22 cellular contexts compared by ENCODE assay signal in genomic region chr14:21486640-21487087, GRCh38. TPM values are rescaled to one million over a fixed set of nuclear protein-coding genes. Genes with fewer than 3 reads are reported as not detected.
A peak's percentile ranks its signal among the peaks of the same experiment; 100 is the strongest.
DNase-seq lines count a peak whose midpoint lies in the region; ATAC-seq, FAIRE-seq and TF ChIP-seq lines count a peak whose summit lies in the region.
"Had no signal": no experiment of that assay in that cellular context is flagged by ENCODE, and none has a peak within 500 bp of the region (broad histone marks: within the 10 kb centered on the region; RNA-seq: fewer than 3 reads in every experiment).

No MANE protein-coding gene starts in this region.

- no peaks in the 10 kb centered on the region for H3K27me3 ChIP-seq in astrocyte (ENCODE audit: insufficient read depth, low read length)
- no peaks in the 10 kb centered on the region for H3K27me3 ChIP-seq in CD4-positive, alpha-beta T cell (ENCODE audit: control insufficient read depth, insufficient read depth, low read length)
- H3K27me3 ChIP-seq: colonic mucosa, heart left ventricle, neural progenitor cell had no signal

- no peaks in the 10 kb centered on the region for H3K9me3 ChIP-seq in astrocyte (ENCODE audit: insufficient read depth, low read depth, low read length)
- no peaks in the 10 kb centered on the region for H3K9me3 ChIP-seq in CD4-positive, alpha-beta T cell (ENCODE audit: control insufficient read depth, low read length)
- H3K9me3 ChIP-seq: colonic mucosa, heart left ventricle had no signal

- peak; percentile 32 for FAIRE-seq in astrocyte (lab: Jason Lieb, UNC)
- FAIRE-seq: GM12892, islet of Langerhans, urothelium cell line had no signal

- H3K27ac Mint-ChIP-seq in astrocyte (ENCODE audit: unreplicated experiment): peak overlapping the region; percentile 91
- H3K27ac Mint-ChIP-seq in CD4-positive, alpha-beta T cell: no peak overlapping the region
- no peak overlapping the region for H3K27ac Mint-ChIP-seq in WTC11
- H3K27ac Mint-ChIP-seq: activated CD4-positive, alpha-beta memory T cell treated with anti-CD3 and anti-CD28 coated beads for 36 hours; memory B cell; neural progenitor cell; T-helper 1 cell treated with Interleukin-12 subunit alpha and Interleukin-12 subunit beta and Interleukin-4 antibody, amounts not matched to agents 30 μg/mL and 1 μg/mL, for 36 hours had no signal

- no peak for ATAC-seq in CD4-positive, alpha-beta T cell (ENCODE audit: poor library complexity)
- no peak for ATAC-seq in WTC11
- ATAC-seq: heart left ventricle, right cardiac atrium, Right ventricle myocardium inferior had no signal

- peak overlapping the region; percentile 1 for H3K4me2 ChIP-seq in astrocyte (ENCODE audit: low read length)
- H3K4me2 ChIP-seq: neural progenitor cell had no signal

- intact Hi-C loops in CD4-positive, alpha-beta T cell (cut with DNase I, micrococcal nuclease): no loop called here

- H4K20me1 ChIP-seq in astrocyte (ENCODE audit: insufficient read depth, low read length): peaks cover 15% of the 10 kb centered on the region

- H3K79me2 ChIP-seq in astrocyte (ENCODE audit: insufficient read depth, low read length): peaks cover 36% of the 10 kb centered on the region

- peak; percentile 85 for DNase-seq in AG04449 (ENCODE audit: low read depth, low spot score)
- peak; percentile 89 for DNase-seq in GM04503 (ENCODE audit: low read depth)
- DNase-seq in astrocyte (ENCODE audit: low read depth): peak; percentile 78
- peak; percentile 84 for DNase-seq in fibroblast of villous mesenchyme (ENCODE audit: low read depth)
- no peak for DNase-seq in mesenteric fat pad (ENCODE audit: low spot score)
- DNase-seq in GM20000 (ENCODE audit: low spot score): no peak
- no peak for DNase-seq in CD4-positive, alpha-beta T cell
- no peak for DNase-seq in WTC11 (ENCODE audit: low spot score)
- DNase-seq: activated CD4-positive, alpha-beta memory T cell treated with anti-CD3 and anti-CD28 coated beads for 36 hours; colonic mucosa; heart left ventricle; NCI-H1092; NCI-H524 treated with DMSO at 0.1 percent for 48 hours; right cardiac atrium; WERI-Rb-1 had no signal

- H3K4me3 Mint-ChIP-seq in astrocyte (ENCODE audit: unreplicated experiment) (no peak overlapping the region), WTC11 (no peak overlapping the region)
- H3K4me3 Mint-ChIP-seq in CD4-positive, alpha-beta T cell: no peak overlapping the region
- H3K4me3 Mint-ChIP-seq: activated CD4-positive, alpha-beta memory T cell treated with anti-CD3 and anti-CD28 coated beads for 36 hours; memory B cell; neural progenitor cell; T-helper 1 cell treated with Interleukin-12 subunit alpha and Interleukin-12 subunit beta and Interleukin-4 antibody, amounts not matched to agents 30 μg/mL and 1 μg/mL, for 36 hours had no signal

- H3K27me3 Mint-ChIP-seq in astrocyte (ENCODE audit: low read depth, unreplicated experiment) (no peaks in the 10 kb centered on the region), WTC11 (ENCODE audit: low read depth) (no peaks in the 10 kb centered on the region)
- no peaks in the 10 kb centered on the region for H3K27me3 Mint-ChIP-seq in CD4-positive, alpha-beta T cell
- H3K27me3 Mint-ChIP-seq: activated CD4-positive, alpha-beta memory T cell treated with anti-CD3 and anti-CD28 coated beads for 36 hours; memory B cell had no signal

- H2AFZ ChIP-seq in astrocyte (ENCODE audit: low read depth, low read length): no peak overlapping the region
- H2AFZ ChIP-seq: neural progenitor cell had no signal

- peaks cover 19% of the 10 kb centered on the region for H3K36me3 ChIP-seq in astrocyte (ENCODE audit: insufficient read depth, low read length)

- H3K9me3 Mint-ChIP-seq in astrocyte (ENCODE audit: unreplicated experiment) (no peaks in the 10 kb centered on the region), WTC11 (no peaks in the 10 kb centered on the region)
- H3K9me3 Mint-ChIP-seq in CD4-positive, alpha-beta T cell: no peaks in the 10 kb centered on the region
- H3K9me3 Mint-ChIP-seq: activated CD4-positive, alpha-beta memory T cell treated with anti-CD3 and anti-CD28 coated beads for 36 hours; memory B cell; neural progenitor cell; T-helper 1 cell treated with Interleukin-12 subunit alpha and Interleukin-12 subunit beta and Interleukin-4 antibody, amounts not matched to agents 30 μg/mL and 1 μg/mL, for 36 hours had no signal

- POLR2A ChIA-PET in AG04449 (lab: Yijun Ruan, JAX) (no interaction called here), WTC11 (lab: Charles Lee) (no interaction called here)
- POLR2A ChIA-PET in CD4-positive, alpha-beta T cell (lab: Charles Lee): interaction anchor here (1.0 kb wide), 1 partner anchor 24 kb away, joined by 4 read pairs; the partner anchor contains the start of gene METTL3

- CTCF ChIA-PET in AG04449 (lab: Yijun Ruan, JAX) (interaction anchor here (2.2 to 6.1 kb wide), 3 partner anchors 10 to 15 kb away, joined by 10 to 49 read pairs (median 28); partner anchors contain the start of genes RAB2B and TOX4), WTC11 (lab: Charles Lee) (no interaction called here)
- CTCF ChIA-PET in CD4-positive, alpha-beta T cell (lab: Charles Lee): interaction anchor here (3.5 kb wide), 1 partner anchor 12 kb away, joined by 13 read pairs; no protein-coding TSS in a partner anchor

- H3K9ac ChIP-seq in astrocyte (ENCODE audit: low read length): no peak overlapping the region
- H3K9ac ChIP-seq: neural progenitor cell had no signal

- TF ChIP-seq CTCF in AG04449 (IDR thresholded peaks at IDR 0.05; ENCODE audit: insufficient read depth, low read length, missing control alignments): no peak
- TF ChIP-seq CTCF in astrocyte (IDR thresholded peaks at IDR 0.05; ENCODE audit: insufficient read depth, low read depth, low read length): no peak
- TF ChIP-seq CTCF in fibroblast of villous mesenchyme (IDR thresholded peaks at IDR 0.05; ENCODE audit: insufficient read depth, low read depth, low read length): no peak
- no peak for TF ChIP-seq CTCF in GM20000 (IDR thresholded peaks at IDR 0.05; ENCODE audit: extremely low read depth, missing control alignments)
- no peak for TF ChIP-seq CTCF in CD4-positive, alpha-beta T cell (IDR thresholded peaks at IDR 0.05)
- no peak for TF ChIP-seq CTCF in WTC11 (IDR thresholded peaks at IDR 0.05)

- H3K4me1 Mint-ChIP-seq in astrocyte (ENCODE audit: low read depth, unreplicated experiment): peaks cover 15% of the 10 kb centered on the region
- H3K4me1 Mint-ChIP-seq in CD4-positive, alpha-beta T cell (ENCODE audit: low read depth): no peaks in the 10 kb centered on the region
- H3K4me1 Mint-ChIP-seq in WTC11: no peaks in the 10 kb centered on the region
- H3K4me1 Mint-ChIP-seq: memory B cell, neural progenitor cell had no signal

- H3K27ac ChIP-seq in astrocyte (ENCODE audit: low read depth, low read length): peak overlapping the region; percentile 24
- no peak overlapping the region for H3K27ac ChIP-seq in CD4-positive, alpha-beta T cell (ENCODE audit: low read depth, low read length)
- H3K27ac ChIP-seq: colonic mucosa, heart left ventricle, neural progenitor cell, WERI-Rb-1 had no signal

- H3K36me3 Mint-ChIP-seq in astrocyte (ENCODE audit: low read depth, unreplicated experiment): peaks cover 9% of the 10 kb centered on the region
- H3K36me3 Mint-ChIP-seq in CD4-positive, alpha-beta T cell (ENCODE audit: low read depth): peaks cover 71% of the 10 kb centered on the region
- peaks cover 27% of the 10 kb centered on the region for H3K36me3 Mint-ChIP-seq in WTC11

- no peak overlapping the region for H3K4me3 ChIP-seq in AG04449 (ENCODE audit: low read depth, low read length)
- H3K4me3 ChIP-seq in astrocyte (ENCODE audit: insufficient read depth, low read depth, low read length): no peak overlapping the region
- no peak overlapping the region for H3K4me3 ChIP-seq in fibroblast of villous mesenchyme (ENCODE audit: low read depth, low read length)
- H3K4me3 ChIP-seq: colonic mucosa, heart left ventricle, neural progenitor cell had no signal

- no peaks in the 10 kb centered on the region for H3K4me1 ChIP-seq in astrocyte (ENCODE audit: insufficient read depth, low read length)
- H3K4me1 ChIP-seq: colonic mucosa, neural progenitor cell had no signal

RNA-seq across cellular contexts. Expression of gene TOX4, which starts 9.7 kb away (rescaled TPM):
- 88.8 and 92.2 TPM in 2 replicates for total RNA-seq in astrocyte
- total RNA-seq in fibroblast of villous mesenchyme: 26.4 and 39.3 TPM in 2 replicates
- total RNA-seq in mesenteric fat pad: 85.0 TPM
- total RNA-seq in CD4-positive, alpha-beta T cell: 10 to 100 TPM; 70.9 to 77.4 TPM
- total RNA-seq in WTC11 (2021): 49.1 to 53.0 TPM (median 52.4 TPM) in 3 replicates

RNA-seq across cellular contexts. Expression of gene RAB2B, which starts 9.9 kb away (rescaled TPM):
- total RNA-seq in astrocyte (48.5 and 49.9 TPM in 2 replicates), fibroblast of villous mesenchyme (22.9 and 41.0 TPM in 2 replicates), mesenteric fat pad (24.2 TPM), WTC11 (2021) (29.6 to 33.3 TPM (median 31.7 TPM) in 3 replicates)
- 10 to 100 TPM; 21.1 to 23.9 TPM for total RNA-seq in CD4-positive, alpha-beta T cell

RNA-seq across cellular contexts. Expression of gene METTL3, which starts 24.5 kb away (rescaled TPM):
- total RNA-seq in astrocyte (40.0 and 44.0 TPM in 2 replicates), fibroblast of villous mesenchyme (35.1 and 51.8 TPM in 2 replicates), mesenteric fat pad (37.0 TPM), WTC11 (2021) (87.2 to 93.2 TPM (median 89.5 TPM) in 3 replicates)
- total RNA-seq in CD4-positive, alpha-beta T cell: 10 to 100 TPM; 31.9 to 34.5 TPM

RNA-seq across cellular contexts. Expression of gene CHD8, which starts 30.7 kb away (rescaled TPM):
- total RNA-seq in astrocyte (108 and 111 TPM in 2 replicates), fibroblast of villous mesenchyme (59.3 and 85.1 TPM in 2 replicates), mesenteric fat pad (60.9 TPM), WTC11 (2021) (119 to 133 TPM (median 119 TPM) in 3 replicates)
- total RNA-seq in CD4-positive, alpha-beta T cell: 100 to 1,000 TPM; 119 to 128 TPM

RNA-seq across cellular contexts. Expression of gene SALL2, which starts 39.5 kb away (rescaled TPM):
- total RNA-seq in astrocyte (28.3 and 34.5 TPM in 2 replicates), fibroblast of villous mesenchyme (3.2 and 3.9 TPM in 2 replicates), mesenteric fat pad (2.6 TPM), WTC11 (2021) (239 to 307 TPM (median 288 TPM) in 3 replicates)
- 1 to 10 TPM; 2.8 to 2.9 TPM for total RNA-seq in CD4-positive, alpha-beta T cell

Comparison
In these comparisons a context has a peak if more than half of its experiments do, and no peak if none do; other contexts are left out.
1. DNase-seq: peak in AG04449 (single experiment), GM04503 (single experiment), astrocyte (single experiment) and fibroblast of villous mesenchyme (single experiment); none in mesenteric fat pad (single experiment), GM20000 (single experiment), CD4-positive, alpha-beta T cell (0 of 10) and WTC11 (single experiment).